14 cellular contexts compared by ENCODE assay signal in the genomic region with DNA sequence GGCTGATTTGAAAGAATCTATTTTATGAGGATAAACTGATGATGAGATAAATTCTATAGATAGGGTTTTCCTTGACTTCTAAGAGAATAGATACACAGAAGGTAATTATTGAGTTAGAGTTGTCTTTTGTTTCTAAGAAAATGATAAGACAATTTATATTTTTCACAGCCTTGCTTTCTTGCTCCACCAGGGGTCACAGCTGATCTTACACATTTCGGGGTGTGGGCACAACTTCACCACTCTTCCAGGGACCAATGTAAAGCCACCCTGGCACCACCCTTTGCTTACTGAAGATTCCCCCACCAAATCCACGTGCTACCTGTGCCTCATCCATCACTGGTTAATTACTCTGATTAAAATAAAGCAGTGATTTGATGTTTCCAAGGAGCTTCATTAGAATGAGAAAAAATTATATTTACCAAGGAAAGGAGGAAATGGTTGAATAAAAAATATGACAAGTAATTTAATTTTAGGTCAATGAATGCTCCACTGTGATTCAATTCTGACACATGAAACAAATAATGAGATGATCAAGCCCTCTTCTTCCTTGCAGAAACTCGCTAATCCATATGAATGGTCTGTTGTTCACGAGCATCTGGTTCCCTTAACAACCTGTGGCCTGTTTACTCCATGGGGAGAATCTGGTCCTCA.
DNase-seq lines count a peak whose midpoint lies in the region; ATAC-seq, FAIRE-seq and TF ChIP-seq lines count a peak whose summit lies in the region.
"Had no signal": no experiment of that assay in that cellular context is flagged by ENCODE, and none has a peak within 500 bp of the region (broad histone marks: within the 10 kb centered on the region; RNA-seq: fewer than 3 reads in every experiment).

No MANE protein-coding gene starts in this region.

- TF ChIP-seq CTCF in AG04449 (IDR thresholded peaks at IDR 0.05; ENCODE audit: insufficient read depth, low read length, missing control alignments) (peak; percentile 5), MCF 10A (IDR thresholded peaks at IDR 0.05; ENCODE audit: unreplicated experiment) (peak; percentile 27), mesothelial cell of epicardium (IDR thresholded peaks at IDR 0.05; ENCODE audit: unreplicated experiment) (peak; percentile 21), glutamatergic neuron (IDR thresholded peaks at IDR 0.05; ENCODE audit: partially characterized antibody, unreplicated experiment) (no peak)

- H3K4me3 Mint-ChIP-seq in MCF 10A (ENCODE audit: unreplicated experiment) (no peak overlapping the region), mesothelial cell of epicardium (no peak overlapping the region), glutamatergic neuron (ENCODE audit: unreplicated experiment) (no peak overlapping the region)
- no peak overlapping the region for H3K4me3 Mint-ChIP-seq in activated T-helper 17 cell treated with anti-CD3 and anti-CD28 coated beads, Interleukin-2, amount 50 U/mL, for 72 hours
- H3K4me3 Mint-ChIP-seq: activated CD8-positive, alpha-beta memory T cell treated with anti-CD3 and anti-CD28 coated beads, Interleukin-2, amount 10 ng/mL, durations not matched to agents 7 days and 5 days; memory B cell had no signal

- no peak for ATAC-seq in GM21423 (IDR thresholded peaks at IDR 0.05; ENCODE audit: unreplicated experiment)
- ATAC-seq in activated T-helper 17 cell treated with anti-CD3 and anti-CD28 coated beads, Interleukin-2, amount 50 U/mL, for 72 hours (replicated peaks), result no peak
- ATAC-seq: activated CD8-positive, alpha-beta memory T cell treated with anti-CD3 and anti-CD28 coated beads, Interleukin-2, amount 10 ng/mL, durations not matched to agents 7 days and 5 days had no signal

- no peaks in the 10 kb centered on the region for H3K9me3 ChIP-seq in Karpas-422 (ENCODE audit: low read length)
- H3K9me3 ChIP-seq: BLaER1, sigmoid colon had no signal

- H3K27me3 Mint-ChIP-seq in MCF 10A (ENCODE audit: insufficient read depth, unreplicated experiment), result no peaks in the 10 kb centered on the region
- no peaks in the 10 kb centered on the region for H3K27me3 Mint-ChIP-seq in mesothelial cell of epicardium (ENCODE audit: low read depth)
- H3K27me3 Mint-ChIP-seq in glutamatergic neuron (ENCODE audit: unreplicated experiment), result peaks cover 2% of the 10 kb centered on the region
- H3K27me3 Mint-ChIP-seq in activated T-helper 17 cell treated with anti-CD3 and anti-CD28 coated beads, Interleukin-2, amount 50 U/mL, for 72 hours, result peaks cover 8% of the 10 kb centered on the region
- H3K27me3 Mint-ChIP-seq: activated CD8-positive, alpha-beta memory T cell treated with anti-CD3 and anti-CD28 coated beads, Interleukin-2, amount 10 ng/mL, durations not matched to agents 7 days and 5 days had no signal

- H3K4me1 Mint-ChIP-seq in MCF 10A (ENCODE audit: insufficient read depth, unreplicated experiment) (peaks cover 47% of the 10 kb centered on the region), mesothelial cell of epicardium (peaks cover 40% of the 10 kb centered on the region), glutamatergic neuron (ENCODE audit: low read depth, unreplicated experiment) (peaks cover 16% of the 10 kb centered on the region)
- H3K4me1 Mint-ChIP-seq in activated T-helper 17 cell treated with anti-CD3 and anti-CD28 coated beads, Interleukin-2, amount 50 U/mL, for 72 hours, result no peaks in the 10 kb centered on the region
- H3K4me1 Mint-ChIP-seq: activated CD8-positive, alpha-beta memory T cell treated with anti-CD3 and anti-CD28 coated beads, Interleukin-2, amount 10 ng/mL, durations not matched to agents 7 days and 5 days had no signal

- H3K4me2 ChIP-seq in Karpas-422 (ENCODE audit: low read depth, low read length, poor library complexity, severe bottlenecking), result peak overlapping the region; percentile 54

- POLR2A ChIA-PET in AG04449 (lab: Yijun Ruan, JAX) (interaction anchor here (0.6 kb wide), 1 partner anchor 117 kb away, joined by 5 read pairs; no protein-coding TSS in a partner anchor), MCF 10A (lab: Yijun Ruan, JAX) (interaction anchor here (0.6 to 3.3 kb wide), 13 partner anchors 12 to 264 kb away, joined by 3 to 83 read pairs (median 4); no protein-coding TSS in a partner anchor)

- H3K36me3 Mint-ChIP-seq in MCF 10A (ENCODE audit: insufficient read depth, unreplicated experiment) (peaks cover 4% of the 10 kb centered on the region), mesothelial cell of epicardium (no peaks in the 10 kb centered on the region), glutamatergic neuron (ENCODE audit: unreplicated experiment) (no peaks in the 10 kb centered on the region)
- H3K36me3 Mint-ChIP-seq in activated T-helper 17 cell treated with anti-CD3 and anti-CD28 coated beads, Interleukin-2, amount 50 U/mL, for 72 hours (ENCODE audit: low read depth), result no peaks in the 10 kb centered on the region
- H3K36me3 Mint-ChIP-seq: activated CD8-positive, alpha-beta memory T cell treated with anti-CD3 and anti-CD28 coated beads, Interleukin-2, amount 10 ng/mL, durations not matched to agents 7 days and 5 days had no signal

- no peaks in the 10 kb centered on the region for H3K9me2 ChIP-seq in Karpas-422 (replicated peaks; ENCODE audit: insufficient read depth, low read length)

- no TSS peak for BruUV-seq in MCF 10A (replicated peaks; lab: Mats Ljungman, UMichigan)

- TF ChIP-seq POLR2A in GM12891 (IDR thresholded peaks at IDR 0.05; ENCODE audit: low read depth, low read length), result no peak

- no peak overlapping the region for H3K4me3 ChIP-seq in AG04449 (ENCODE audit: low read depth, low read length)
- H3K4me3 ChIP-seq in Karpas-422 (ENCODE audit: low read length), result no peak overlapping the region
- H3K4me3 ChIP-seq: BLaER1, sigmoid colon had no signal

- CTCF ChIA-PET in AG04449 (lab: Yijun Ruan, JAX) (interaction anchor here (0.8 to 1.3 kb wide), 6 partner anchors 24 to 189 kb away, joined by 3 to 4 read pairs (median 3); partner anchors contain the start of gene PKD1L1), MCF 10A (lab: Yijun Ruan, JAX) (interaction anchor here (0.8 to 3.2 kb wide), 9 partner anchors 12 to 493 kb away, joined by 3 to 14 read pairs (median 5); no protein-coding TSS in a partner anchor)

- intact Hi-C loops in MCF 10A (cut with micrococcal nuclease), result loop anchor here (1.0 to 10.0 kb wide), 4 partner anchors 26 to 154 kb away; no protein-coding TSS in a partner anchor

- H3K27ac ChIP-seq in Karpas-422 (ENCODE audit: low read length), result peak overlapping the region; percentile 52
- H3K27ac ChIP-seq: BLaER1 had no signal

- no peaks in the 10 kb centered on the region for H3K79me2 ChIP-seq in Karpas-422 (ENCODE audit: low read length)

- no peaks in the 10 kb centered on the region for H3K27me3 ChIP-seq in Karpas-422 (ENCODE audit: low read length)
- H3K27me3 ChIP-seq: BLaER1, sigmoid colon had no signal

- H4K20me1 ChIP-seq in Karpas-422 (ENCODE audit: insufficient read depth, low read depth, low read length), result no peaks in the 10 kb centered on the region
- H4K20me1 ChIP-seq: BLaER1 had no signal

- peaks cover 7% of the 10 kb centered on the region for H3K9me3 Mint-ChIP-seq in MCF 10A (ENCODE audit: unreplicated experiment)
- peaks cover 4% of the 10 kb centered on the region for H3K9me3 Mint-ChIP-seq in mesothelial cell of epicardium
- peaks cover 6% of the 10 kb centered on the region for H3K9me3 Mint-ChIP-seq in glutamatergic neuron (ENCODE audit: unreplicated experiment)
- H3K9me3 Mint-ChIP-seq in activated T-helper 17 cell treated with anti-CD3 and anti-CD28 coated beads, Interleukin-2, amount 50 U/mL, for 72 hours, result no peaks in the 10 kb centered on the region

- H3K36me3 ChIP-seq in Karpas-422 (ENCODE audit: insufficient read depth, low read length), result no peaks in the 10 kb centered on the region
- H3K36me3 ChIP-seq: BLaER1, sigmoid colon had no signal

- peak overlapping the region; percentile 45 for H3K9ac ChIP-seq in Karpas-422 (ENCODE audit: low read length)
- H3K9ac ChIP-seq: BLaER1 had no signal

- DNase-seq in AG04449 (ENCODE audit: low read depth, low spot score), result no peak
- peak; percentile 76 for DNase-seq in Karpas-422
- peak; percentile 48 for DNase-seq in MCF 10A (ENCODE audit: unreplicated experiment)
- DNase-seq in mesothelial cell of epicardium (ENCODE audit: low spot score in 2 of 2, unreplicated experiment in 2 of 2), result no peak
- DNase-seq in glutamatergic neuron, result no peak
- no peak for DNase-seq in GM12891 (ENCODE audit: insufficient read length, low spot score)
- DNase-seq: activated CD8-positive, alpha-beta memory T cell treated with anti-CD3 and anti-CD28 coated beads, Interleukin-2, amount 10 ng/mL, durations not matched to agents 7 days and 5 days; NCI-H1417 treated with DMSO at 0.1 percent for 48 hours; sigmoid colon; T-helper 9 cell had no signal

- H3K4me1 ChIP-seq in Karpas-422 (ENCODE audit: low read length), result peaks cover 22% of the 10 kb centered on the region

- peak overlapping the region; percentile 100 for H3K27ac Mint-ChIP-seq in MCF 10A (ENCODE audit: low read depth, unreplicated experiment)
- H3K27ac Mint-ChIP-seq in mesothelial cell of epicardium, result peak overlapping the region; percentile 95
- H3K27ac Mint-ChIP-seq in glutamatergic neuron (ENCODE audit: unreplicated experiment), result no peak overlapping the region
- no peak overlapping the region for H3K27ac Mint-ChIP-seq in activated T-helper 17 cell treated with anti-CD3 and anti-CD28 coated beads, Interleukin-2, amount 50 U/mL, for 72 hours
- H3K27ac Mint-ChIP-seq: activated CD8-positive, alpha-beta memory T cell treated with anti-CD3 and anti-CD28 coated beads, Interleukin-2, amount 10 ng/mL, durations not matched to agents 7 days and 5 days had no signal

- FAIRE-seq in GM12891 (lab: Jason Lieb, UNC), result no peak

- H2AFZ ChIP-seq in Karpas-422 (ENCODE audit: low read length), result peak overlapping the region; percentile 32; the same call in 1 of the 2 replicates

TF ChIP-seq in GM12891, 5 proteins besides CTCF, POLR2A, EP300 and RAD21:
- no peak for TF ChIP-seq PAX5 (IDR thresholded peaks at IDR 0.05; ENCODE audit: insufficient read depth, low read length, severe bottlenecking)
- no peak for TF ChIP-seq TAF1 (IDR thresholded peaks at IDR 0.05; ENCODE audit: low read depth, low read length)
- no peak for TF ChIP-seq POU2F2 (IDR thresholded peaks at IDR 0.05; ENCODE audit: low read depth, low read length)
- no peak for TF ChIP-seq POLR2AphosphoS5 (IDR thresholded peaks at IDR 0.05; ENCODE audit: low read depth, low read length)
- TF ChIP-seq SPI1 (IDR thresholded peaks at IDR 0.05; ENCODE audit: low read depth, low read length), result no peak

Comparison
In these comparisons a context has a peak if more than half of its experiments do, and no peak if none do; other contexts are left out.
1. DNase-seq: peak in Karpas-422 (single experiment) and MCF 10A (single experiment); none in AG04449 (single experiment), mesothelial cell of epicardium (0 of 2), glutamatergic neuron (single experiment) and GM12891 (single experiment).
2. H3K27ac Mint-ChIP-seq: peak in MCF 10A (single experiment) and mesothelial cell of epicardium (single experiment); none in glutamatergic neuron (single experiment) and activated T-helper 17 cell treated with anti-CD3 and anti-CD28 coated beads, Interleukin-2, amount 50 U/mL, for 72 hours (single experiment).